ENCODE assay signal across 1 cellular context in the genomic region with DNA sequence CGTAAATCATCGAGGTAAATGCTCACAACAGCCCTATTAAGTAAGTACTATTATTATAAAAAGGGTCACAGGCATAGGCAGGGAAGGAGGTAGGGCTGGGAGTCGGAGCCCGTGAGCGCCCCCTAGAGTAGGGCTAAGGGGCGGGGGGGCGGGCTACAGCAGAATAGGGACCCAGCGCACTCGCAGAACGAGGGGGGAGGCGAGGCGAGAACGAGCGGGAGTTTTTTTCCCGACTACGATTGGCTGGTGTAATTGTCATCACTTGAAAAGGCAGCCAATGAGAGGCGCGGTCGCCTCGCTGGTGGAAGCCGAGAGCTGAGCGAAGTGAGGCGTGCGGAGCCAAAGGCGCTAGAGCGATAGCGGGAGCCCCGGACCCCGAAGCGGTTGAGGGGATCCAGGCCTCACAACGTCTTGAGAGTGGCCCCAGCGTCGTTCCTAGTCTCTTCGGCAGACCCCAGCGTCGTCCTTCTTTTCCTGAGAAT.
TF ChIP-seq lines count a peak whose summit lies in the region.

No MANE protein-coding gene starts in this region.

TF ChIP-seq in IMR-90, 13 proteins besides CTCF, POLR2A, EP300 and RAD21:
- TF ChIP-seq MAZ (IDR thresholded peaks at IDR 0.05; ENCODE audit: borderline replicate concordance, low read depth, low read length), result peak; percentile 41; the same call in 1 of the 2 replicates
- TF ChIP-seq, protein P1, sequence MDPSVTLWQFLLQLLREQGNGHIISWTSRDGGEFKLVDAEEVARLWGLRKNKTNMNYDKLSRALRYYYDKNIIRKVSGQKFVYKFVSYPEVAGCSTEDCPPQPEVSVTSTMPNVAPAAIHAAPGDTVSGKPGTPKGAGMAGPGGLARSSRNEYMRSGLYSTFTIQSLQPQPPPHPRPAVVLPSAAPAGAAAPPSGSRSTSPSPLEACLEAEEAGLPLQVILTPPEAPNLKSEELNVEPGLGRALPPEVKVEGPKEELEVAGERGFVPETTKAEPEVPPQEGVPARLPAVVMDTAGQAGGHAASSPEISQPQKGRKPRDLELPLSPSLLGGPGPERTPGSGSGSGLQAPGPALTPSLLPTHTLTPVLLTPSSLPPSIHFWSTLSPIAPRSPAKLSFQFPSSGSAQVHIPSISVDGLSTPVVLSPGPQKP (IDR thresholded peaks at IDR 0.05; ENCODE audit: borderline replicate concordance, low read depth, low read length), result no peak
